In the genomic region with DNA sequence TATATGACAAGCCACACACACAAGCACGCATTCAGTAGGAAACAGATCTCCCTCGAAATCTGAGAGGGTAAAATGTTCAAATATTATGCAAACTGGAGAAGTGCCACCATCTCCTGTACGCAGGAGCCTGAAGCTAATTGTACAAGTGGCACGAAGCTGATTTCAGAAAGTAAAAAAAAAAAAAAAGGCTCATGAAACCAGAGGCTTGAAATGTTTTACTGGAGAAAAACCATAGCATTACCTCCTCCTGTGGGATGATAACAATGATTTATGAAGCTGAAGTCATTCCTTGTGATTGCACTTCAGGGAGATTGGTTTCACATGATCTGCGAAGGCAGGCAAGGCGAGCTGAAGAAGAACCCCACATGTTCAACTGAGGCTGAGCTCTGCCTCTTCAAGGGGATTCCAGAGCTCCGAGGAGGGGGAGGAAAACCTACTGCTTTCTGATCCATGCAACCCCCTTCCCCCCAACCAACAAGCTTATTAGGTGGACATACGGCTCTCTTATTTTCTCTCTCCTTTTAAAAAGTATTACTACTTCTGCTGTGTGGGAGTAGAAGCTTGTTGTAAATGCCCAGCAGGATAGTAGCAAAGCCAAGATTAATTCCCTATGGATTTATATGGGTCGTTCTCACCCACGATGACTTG, we compare ENCODE assay signal across 9 cellular contexts.
A peak's percentile ranks its signal among the peaks of the same experiment; 100 is the strongest.
DNase-seq lines count a peak whose midpoint lies in the region; ATAC-seq, FAIRE-seq and TF ChIP-seq lines count a peak whose summit lies in the region.
"Had no signal": no experiment of that assay in that cellular context is flagged by ENCODE, and none has a peak within 500 bp of the region (broad histone marks: within the 10 kb centered on the region; RNA-seq: fewer than 3 reads in every experiment).

No MANE protein-coding gene starts in this region.

- POLR2A ChIA-PET in Caco-2 (lab: Charles Lee): no interaction called here

- 27% methylated on average over 7 of the region's 10 CpGs for WGBS in mammary epithelial cell (ENCODE audit: low coverage, missing lambda C conversion rate)

- no peak overlapping the region for H3K4me3 Mint-ChIP-seq in Caco-2 (ENCODE audit: unreplicated experiment)

- H3K27ac ChIP-seq in mammary epithelial cell (ENCODE audit: insufficient read depth, low read depth, low read length) (no peak overlapping the region), breast epithelium (no peak overlapping the region), left ventricle myocardium inferior (replicated peaks) (no peak overlapping the region)
- H3K27ac ChIP-seq: parathyroid adenoma had no signal

- no peak overlapping the region for H3K9ac ChIP-seq in mammary epithelial cell (ENCODE audit: insufficient read depth, low read length)
- H3K9ac ChIP-seq: parathyroid adenoma had no signal

- no peak for TF ChIP-seq POLR2A in breast epithelium (IDR thresholded peaks at IDR 0.05)

- in situ Hi-C loops in mammary epithelial cell (cut with MboI; ENCODE audit: low sequenced_read_pairs in 2 of 2): no loop called here

- DNase-seq in mammary epithelial cell: no peak
- DNase-seq in breast epithelium (ENCODE audit: low spot score in 2 of 2): no peak
- peak; percentile 74 for DNase-seq in RCC 7860 (ENCODE audit: low spot score)
- DNase-seq in hepatic stellate cell (ENCODE audit: low spot score): peak; percentile 38
- DNase-seq in left ventricle myocardium inferior: no peak
- no peak for DNase-seq in Caco-2

- H3K4me3 ChIP-seq in mammary epithelial cell (replicated peaks in 1 of 3; ENCODE audit: insufficient read depth in 1 of 3, low read depth in 2 of 3, low read length in 3 of 3) (no peak overlapping the region), breast epithelium (no peak overlapping the region), left ventricle myocardium inferior (no peak overlapping the region), Caco-2 (ENCODE audit: low read depth, low read length) (no peak overlapping the region)

- CTCF ChIA-PET in mammary epithelial cell (lab: Charles Lee; ENCODE audit: low non-redundant PET): interaction anchor here (0.6 kb wide), 1 partner anchor 156 kb away, joined by 4 read pairs; no protein-coding TSS in a partner anchor
- CTCF ChIA-PET in Caco-2 (lab: Charles Lee): interaction anchor here (0.6 to 1.1 kb wide), 2 partner anchors 21 to 156 kb away, joined by 3 to 6 read pairs; no protein-coding TSS in a partner anchor

- H3K9me3 Mint-ChIP-seq in Caco-2 (ENCODE audit: unreplicated experiment): no peaks in the 10 kb centered on the region

- BruUV-seq in mammary epithelial cell (replicated peaks; lab: Mats Ljungman, UMichigan): no TSS peak
- BruUV-seq in Caco-2 (replicated peaks; lab: Mats Ljungman, UMichigan): no TSS peak

- dilution Hi-C loops in mammary epithelial cell (cut with HindIII; ENCODE audit: low sequenced_read_pairs): no loop called here

- intact Hi-C loops in mammary epithelial cell (cut with micrococcal nuclease) (no loop called here), breast epithelium (cut with DNase I; ENCODE audit: low total_unique reads) (no loop called here), left ventricle myocardium inferior (cut with micrococcal nuclease) (no loop called here), Caco-2 (cut with micrococcal nuclease; ENCODE audit: unreplicated experiment) (no loop called here)

- no peaks in the 10 kb centered on the region for H3K4me1 Mint-ChIP-seq in Caco-2 (ENCODE audit: low read depth, unreplicated experiment)

- H3K27me3 Mint-ChIP-seq in Caco-2 (ENCODE audit: insufficient read depth, unreplicated experiment): no peaks in the 10 kb centered on the region

- H2AFZ ChIP-seq in mammary epithelial cell (ENCODE audit: low read depth, low read length): peak overlapping the region; percentile 63
- H2AFZ ChIP-seq: parathyroid adenoma had no signal

- H3K27me3 ChIP-seq in mammary epithelial cell (ENCODE audit: insufficient read depth, low read length): no peaks in the 10 kb centered on the region
- no peaks in the 10 kb centered on the region for H3K27me3 ChIP-seq in breast epithelium
- H3K27me3 ChIP-seq in left ventricle myocardium inferior (ENCODE audit: low read depth): peaks cover 11% of the 10 kb centered on the region
- H3K27me3 ChIP-seq in Caco-2 (replicated peaks; ENCODE audit: control insufficient read depth, insufficient read depth, low read length): no peaks in the 10 kb centered on the region

- H3K27ac Mint-ChIP-seq in Caco-2 (ENCODE audit: unreplicated experiment): no peak overlapping the region

- H3K36me3 ChIP-seq in mammary epithelial cell (ENCODE audit: insufficient read depth, low read length) (no peaks in the 10 kb centered on the region), breast epithelium (no peaks in the 10 kb centered on the region), left ventricle myocardium inferior (no peaks in the 10 kb centered on the region), Caco-2 (ENCODE audit: control insufficient read depth, insufficient read depth, low read length) (no peaks in the 10 kb centered on the region)

- no peak overlapping the region for H3K4me2 ChIP-seq in mammary epithelial cell (ENCODE audit: insufficient read depth, low read depth, low read length)

- H3K9me3 ChIP-seq in mammary epithelial cell (replicated peaks; ENCODE audit: insufficient read depth, low read length): no peaks in the 10 kb centered on the region
- no peaks in the 10 kb centered on the region for H3K9me3 ChIP-seq in breast epithelium
- H3K9me3 ChIP-seq in left ventricle myocardium inferior (replicated peaks): no peaks in the 10 kb centered on the region
- no peaks in the 10 kb centered on the region for H3K9me3 ChIP-seq in Caco-2

- ATAC-seq in GM18870 (IDR thresholded peaks at IDR 0.05; ENCODE audit: unreplicated experiment) (no peak), HG03442 (IDR thresholded peaks at IDR 0.05; ENCODE audit: unreplicated experiment) (no peak)

- peak; percentile 86 for FAIRE-seq in RCC 7860 (lab: Jason Lieb, UNC)

- H4K20me1 ChIP-seq in mammary epithelial cell (ENCODE audit: insufficient read depth, low read length): no peaks in the 10 kb centered on the region

- H3K4me1 ChIP-seq in mammary epithelial cell (ENCODE audit: insufficient read depth, low read length) (no peaks in the 10 kb centered on the region), breast epithelium (no peaks in the 10 kb centered on the region), left ventricle myocardium inferior (no peaks in the 10 kb centered on the region), Caco-2 (no peaks in the 10 kb centered on the region)
- H3K4me1 ChIP-seq: parathyroid adenoma had no signal

- TF ChIP-seq CTCF in mammary epithelial cell (conservative IDR thresholded peaks at IDR 0.05 in 1 of 2, IDR thresholded peaks at IDR 0.05 in 1 of 2; ENCODE audit: extremely low read depth in 1 of 2, insufficient read depth in 1 of 2, low read depth in 1 of 2, low read length in 2 of 2) (no peak), breast epithelium (IDR thresholded peaks at IDR 0.05) (no peak), left ventricle myocardium inferior (IDR thresholded peaks at IDR 0.05; ENCODE audit: borderline replicate concordance) (no peak), Caco-2 (IDR thresholded peaks at IDR 0.05; ENCODE audit: insufficient read depth in 1 of 2, low read depth in 1 of 2, low read length in 1 of 2, severe bottlenecking in 1 of 2, unreplicated experiment in 1 of 2) (no peak)

- H3K79me2 ChIP-seq in mammary epithelial cell (ENCODE audit: insufficient read depth, low read length): no peaks in the 10 kb centered on the region
- H3K79me2 ChIP-seq: parathyroid adenoma had no signal

- no peaks in the 10 kb centered on the region for H3K36me3 Mint-ChIP-seq in Caco-2 (ENCODE audit: insufficient read depth, unreplicated experiment)

Comparison
In these comparisons a context has a peak if more than half of its experiments do, and no peak if none do; other contexts are left out.
1. DNase-seq: peak in RCC 7860 (single experiment) and hepatic stellate cell (single experiment); none in mammary epithelial cell (single experiment), breast epithelium (0 of 2), left ventricle myocardium inferior (single experiment) and Caco-2 (0 of 2).